1 cellular context compared by ENCODE assay signal in genomic region chr4:3676196-3676595, GRCh38.
TF ChIP-seq lines count a peak whose summit lies in the region.

No MANE protein-coding gene starts in this region.

TF ChIP-seq in HepG2, 621 proteins besides CTCF, POLR2A, EP300 and RAD21 (continued from another document):
- TF ChIP-seq ZNF646 (CRISPR knock-in tag; IDR thresholded peaks at IDR 0.05) (no peak), NR3C1 (CRISPR knock-in tag; IDR thresholded peaks at IDR 0.05) (no peak), ATF1 (CRISPR knock-in tag; IDR thresholded peaks at IDR 0.05) (no peak), AKAP8 (CRISPR knock-in tag; IDR thresholded peaks at IDR 0.05) (no peak), ZNF580 (CRISPR knock-in tag; IDR thresholded peaks at IDR 0.05; ENCODE audit: borderline replicate concordance, low read depth) (no peak), WIZ (CRISPR knock-in tag; IDR thresholded peaks at IDR 0.05) (no peak), ATF7 (IDR thresholded peaks at IDR 0.05) (no peak), ATF7 (CRISPR knock-in tag; IDR thresholded peaks at IDR 0.05) (no peak), MAFG (CRISPR knock-in tag; IDR thresholded peaks at IDR 0.05) (no peak), ARID2 (CRISPR knock-in tag; IDR thresholded peaks at IDR 0.05; ENCODE audit: borderline replicate concordance) (no peak), ZNF616 (CRISPR knock-in tag; IDR thresholded peaks at IDR 0.05; ENCODE audit: low read depth) (no peak), POLR2AphosphoS5 (IDR thresholded peaks at IDR 0.05; ENCODE audit: low read depth, low read length) (no peak), ZNF362 (CRISPR knock-in tag; IDR thresholded peaks at IDR 0.05; ENCODE audit: borderline replicate concordance) (no peak), TOPORS (CRISPR knock-in tag; IDR thresholded peaks at IDR 0.05) (no peak), SCMH1 (CRISPR knock-in tag; IDR thresholded peaks at IDR 0.05; ENCODE audit: borderline replicate concordance) (no peak), ZNF205 (CRISPR knock-in tag; IDR thresholded peaks at IDR 0.05) (no peak), ZC3H4 (CRISPR knock-in tag; IDR thresholded peaks at IDR 0.05; ENCODE audit: borderline replicate concordance) (no peak)
- TF ChIP-seq, protein P1, sequence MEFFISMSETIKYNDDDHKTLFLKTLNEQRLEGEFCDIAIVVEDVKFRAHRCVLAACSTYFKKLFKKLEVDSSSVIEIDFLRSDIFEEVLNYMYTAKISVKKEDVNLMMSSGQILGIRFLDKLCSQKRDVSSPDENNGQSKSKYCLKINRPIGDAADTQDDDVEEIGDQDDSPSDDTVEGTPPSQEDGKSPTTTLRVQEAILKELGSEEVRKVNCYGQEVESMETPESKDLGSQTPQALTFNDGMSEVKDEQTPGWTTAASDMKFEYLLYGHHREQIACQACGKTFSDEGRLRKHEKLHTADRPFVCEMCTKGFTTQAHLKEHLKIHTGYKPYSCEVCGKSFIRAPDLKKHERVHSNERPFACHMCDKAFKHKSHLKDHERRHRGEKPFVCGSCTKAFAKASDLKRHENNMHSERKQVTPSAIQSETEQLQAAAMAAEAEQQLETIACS (CRISPR knock-in tag; IDR thresholded peaks at IDR 0.05), result no peak
- TF ChIP-seq, protein P2, sequence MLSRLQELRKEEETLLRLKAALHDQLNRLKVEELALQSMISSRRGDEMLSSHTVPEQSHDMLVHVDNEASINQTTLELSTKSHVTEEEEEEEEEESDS (CRISPR knock-in tag; IDR thresholded peaks at IDR 0.05; ENCODE audit: borderline replicate concordance), result no peak
